Comparison of ENCODE assay signal across 1 cellular context in genomic region chr5:75373862-75374261, GRCh38.
TF ChIP-seq lines count a peak whose summit lies in the region.

No MANE protein-coding gene starts in this region.

TF ChIP-seq in HepG2, 621 proteins besides CTCF, POLR2A, EP300 and RAD21:
- TF ChIP-seq FOSL1 (CRISPR knock-in tag; IDR thresholded peaks at IDR 0.05; ENCODE audit: borderline replicate concordance) (no peak), THAP8 (CRISPR knock-in tag; IDR thresholded peaks at IDR 0.05; ENCODE audit: borderline replicate concordance) (no peak), ZNF362 (CRISPR knock-in tag; IDR thresholded peaks at IDR 0.05; ENCODE audit: borderline replicate concordance) (peak; percentile 87), MAFK (conservative IDR thresholded peaks at IDR 0.05 in 1 of 2, IDR thresholded peaks at IDR 0.05 in 1 of 2; ENCODE audit: low read length in 2 of 2) (peak; percentile 55 to 65), HMGXB3 (CRISPR knock-in tag; IDR thresholded peaks at IDR 0.05; ENCODE audit: borderline replicate concordance) (no peak), FOXA1 (IDR thresholded peaks at IDR 0.05) (no peak), FOXA1 (CRISPR knock-in tag; IDR thresholded peaks at IDR 0.05) (peak; percentile 83), MAFF (IDR thresholded peaks at IDR 0.05; ENCODE audit: low read depth, low read length) (peak; percentile 71), RARA (CRISPR knock-in tag; IDR thresholded peaks at IDR 0.05) (peak; percentile 57), TBL1XR1 (IDR thresholded peaks at IDR 0.05; ENCODE audit: borderline replicate concordance, low read length, partially characterized antibody) (peak; percentile 85), FOXA3 (CRISPR knock-in tag; IDR thresholded peaks at IDR 0.05) (peak; percentile 77; the same call in 1 of the 2 replicates), SKI (IDR thresholded peaks at IDR 0.05; ENCODE audit: partially characterized antibody) (peak; percentile 77), FOXO1 (CRISPR knock-in tag; IDR thresholded peaks at IDR 0.05) (0 out of 2 replicates have a peak, but pooled peaks have one; percentile 40), SOX13 (IDR thresholded peaks at IDR 0.05) (no peak), SOX13 (CRISPR knock-in tag; conservative IDR thresholded peaks at IDR 0.05 in 1 of 2, IDR thresholded peaks at IDR 0.05 in 1 of 2) (0 out of 4 replicates have a peak, but pooled peaks of 1 of the 2 experiments have one; percentile 16), CEBPG (CRISPR knock-in tag; IDR thresholded peaks at IDR 0.05) (peak; percentile 50; the same call in 1 of the 2 replicates), ARID5B (CRISPR knock-in tag; IDR thresholded peaks at IDR 0.05) (peak; percentile 23; the same call in 1 of the 2 replicates), ZFP36L2 (CRISPR knock-in tag; IDR thresholded peaks at IDR 0.05) (no peak), CEBPB (IDR thresholded peaks at IDR 0.05; ENCODE audit: borderline replicate concordance, low read depth, low read length) (peak; percentile 65; the same call in 1 of the 2 replicates), BCL6 (CRISPR knock-in tag; IDR thresholded peaks at IDR 0.05) (peak; percentile 58; the same call in 1 of the 2 replicates)
TF ChIP-seq in HepG2: peak in this region for 14.
